Comparison of ENCODE assay signal across 28 cellular contexts in the genomic region with DNA sequence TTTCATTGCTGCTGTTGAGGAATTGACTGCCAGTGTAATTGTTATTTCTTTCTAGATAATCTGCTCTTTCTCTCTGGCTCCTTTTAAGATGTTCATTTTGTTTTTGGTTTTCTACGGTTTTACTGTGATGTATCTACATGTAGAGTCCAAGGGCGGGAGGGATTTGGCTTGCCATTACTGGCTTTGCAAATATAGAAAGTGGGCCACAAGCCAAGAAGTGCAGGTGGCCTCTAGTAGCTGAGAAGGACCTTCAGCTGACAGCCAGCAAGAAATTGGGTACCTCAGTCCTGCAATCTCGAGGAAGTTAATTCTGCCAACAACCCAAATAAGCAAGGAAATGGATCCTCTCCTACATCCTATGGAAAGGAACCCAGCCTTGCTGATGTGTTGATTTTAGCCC. TPM values are rescaled to one million over a fixed set of nuclear protein-coding genes. Genes with fewer than 3 reads are reported as not detected.
DNase-seq lines count a peak whose midpoint lies in the region; ATAC-seq, FAIRE-seq and TF ChIP-seq lines count a peak whose summit lies in the region.
"Had no signal": no experiment of that assay in that cellular context is flagged by ENCODE, and none has a peak within 500 bp of the region (broad histone marks: within the 10 kb centered on the region; RNA-seq: fewer than 3 reads in every experiment).

No MANE protein-coding gene starts in this region.

- H3K27ac ChIP-seq in K562 (ENCODE audit: extremely low read depth, low read depth, low read length): no peak overlapping the region
- no peak overlapping the region for H3K27ac ChIP-seq in SK-N-SH (ENCODE audit: low read depth in 2 of 2, low read length in 1 of 2)
- H3K27ac ChIP-seq: neural progenitor cell, right lobe of liver, SJCRH30, upper lobe of right lung had no signal

- H3K27ac Mint-ChIP-seq in stimulated activated memory B cell treated with anti-CD40 and anti-IgM and Interleukin-4, amounts not matched to agents 10 μg/mL and 1 μg/mL and 100 μg/mL, for 72 hours: no peak overlapping the region
- H3K27ac Mint-ChIP-seq: activated naive CD4-positive, alpha-beta T cell treated with anti-CD3 and anti-CD28 coated beads for 36 hours; GM23338; neural progenitor cell had no signal

- H3K4me1 ChIP-seq in K562 (replicated peaks in 1 of 2; ENCODE audit: control insufficient read depth in 2 of 2, insufficient read depth in 2 of 2, low read length in 2 of 2) (peaks cover 6 to 24% of the 10 kb centered on the region in 2 experiments), SK-N-SH (ENCODE audit: control insufficient read depth in 1 of 2, insufficient read depth in 2 of 2, low read depth in 1 of 2, low read length in 1 of 2) (no peaks in the 10 kb centered on the region)
- H3K4me1 ChIP-seq: right lobe of liver, SJCRH30, upper lobe of right lung had no signal

- H3K36me3 Mint-ChIP-seq in stimulated activated memory B cell treated with anti-CD40 and anti-IgM and Interleukin-4, amounts not matched to agents 10 μg/mL and 1 μg/mL and 100 μg/mL, for 72 hours: no peaks in the 10 kb centered on the region
- H3K36me3 Mint-ChIP-seq: neural progenitor cell had no signal

- no peak for TF ChIP-seq EP300 in K562 (IDR thresholded peaks at IDR 0.05; ENCODE audit: low read length)
- TF ChIP-seq EP300 in SK-N-SH (IDR thresholded peaks at IDR 0.05; ENCODE audit: borderline replicate concordance in 1 of 2, low read depth in 1 of 2, low read length in 1 of 2): no peak

- no TSS peak for BruUV-seq in K562 (replicated peaks; lab: Mats Ljungman, UMichigan)

- no peaks in the 10 kb centered on the region for H3K9me2 ChIP-seq in SK-N-SH

- DNase-seq in DMS79 treated with DMSO at 0.1 percent for 48 hours (lab: John Stamatoyannopoulos, UW): peak; percentile 45
- DNase-seq in NAMALWA (ENCODE audit: low spot score): peak; percentile 27
- DNase-seq in NCI-H446 (lab: John Stamatoyannopoulos, UW): peak; percentile 32 to 77
- DNase-seq in K562 (ENCODE audit: extremely low read depth in 1 of 4, low spot score in 3 of 4): peak in 1 of 4 experiments; percentile 67
- no peak for DNase-seq in posterior cingulate gyrus
- no peak for DNase-seq in SK-N-SH
- DNase-seq: activated CD4-positive, alpha-beta T cell treated with anti-CD3 and anti-CD28 coated beads, Interleukin-2, amount 50 U/mL, for 48 hours; activated CD4-positive, CD25-positive, alpha-beta regulatory T cell; activated naive CD4-positive, alpha-beta T cell treated with anti-CD3 and anti-CD28 coated beads for 36 hours; C1 segment of cervical spinal cord; Caco-2; mesenchymal stem cell; NCI-H2171 treated with DMSO at 0.1 percent for 48 hours; right lobe of liver; SJCRH30; stimulated activated CD4-positive, alpha-beta T cell treated with anti-CD3 and anti-CD28 coated beads, Interleukin-4, amount 100 ng/mL, for 1 hour; substantia nigra; T-helper 1 cell; upper lobe of right lung had no signal

- no peak for TF ChIP-seq CTCF in K562 (IDR thresholded peaks at IDR 0.05 in 2 of 3, conservative IDR thresholded peaks at IDR 0.05 in 1 of 3; ENCODE audit: insufficient read depth in 2 of 3, low read depth in 1 of 3, low read length in 3 of 3)
- TF ChIP-seq CTCF in SK-N-SH (IDR thresholded peaks at IDR 0.05): no peak

- TF ChIP-seq RAD21 in K562 (CRISPR knock-in tag; conservative IDR thresholded peaks at IDR 0.05 in 1 of 2, IDR thresholded peaks at IDR 0.05 in 1 of 2) (no peak), SK-N-SH (IDR thresholded peaks at IDR 0.05; ENCODE audit: low read length) (no peak)

- H3F3A ChIP-seq in SK-N-SH (replicated peaks; ENCODE audit: insufficient read depth): no peaks in the 10 kb centered on the region

- H3K27me3 ChIP-seq in K562 (ENCODE audit: control insufficient read depth in 2 of 2, insufficient read depth in 2 of 2, low read length in 2 of 2) (peaks cover 11 to 13% of the 10 kb centered on the region in 2 experiments), SK-N-SH (ENCODE audit: insufficient read depth) (no peaks in the 10 kb centered on the region)

- H3K4me2 ChIP-seq in K562 (ENCODE audit: insufficient read depth, low read length) (no peak overlapping the region), SK-N-SH (no peak overlapping the region)
- H3K4me2 ChIP-seq: GM23338, neural progenitor cell had no signal

- H3K9me3 ChIP-seq in K562 (replicated peaks; ENCODE audit: control insufficient read depth, insufficient read depth, low read depth, low read length): no peaks in the 10 kb centered on the region
- no peaks in the 10 kb centered on the region for H3K9me3 ChIP-seq in SK-N-SH
- H3K9me3 ChIP-seq: Caco-2, right lobe of liver, SJCRH30, upper lobe of right lung had no signal

- H3K9ac ChIP-seq in K562 (ENCODE audit: insufficient read depth in 1 of 2, low read depth in 2 of 2, low read length in 2 of 2): no peak overlapping the region
- no peak overlapping the region for H3K9ac ChIP-seq in SK-N-SH
- H3K9ac ChIP-seq: neural progenitor cell had no signal

- POLR2A ChIA-PET in K562 (lab: Yijun Ruan, JAX) (interaction anchor here (1.2 kb wide), 1 partner anchor 12 kb away, joined by 3 read pairs; no protein-coding TSS in a partner anchor), SK-N-SH (lab: Yijun Ruan, JAX) (no interaction called here)

- no peak overlapping the region for H3K4me3 Mint-ChIP-seq in stimulated activated memory B cell treated with anti-CD40 and anti-IgM and Interleukin-4, amounts not matched to agents 10 μg/mL and 1 μg/mL and 100 μg/mL, for 72 hours
- H3K4me3 Mint-ChIP-seq: activated naive CD4-positive, alpha-beta T cell treated with anti-CD3 and anti-CD28 coated beads for 36 hours; GM23338; neural progenitor cell had no signal

- WGBS in K562 (ENCODE audit: insufficient coverage, low coverage, missing lambda C conversion rate): 27% methylated on average over 3 of the region's 3 CpGs
- WGBS in SK-N-SH (ENCODE audit: low lambda C conversion rate): 27% methylated on average over 3 of the region's 3 CpGs

- no peaks in the 10 kb centered on the region for H4K20me1 ChIP-seq in K562 (replicated peaks; ENCODE audit: control insufficient read depth, insufficient read depth, low read length)
- no peaks in the 10 kb centered on the region for H4K20me1 ChIP-seq in SK-N-SH (ENCODE audit: insufficient read depth)

- peaks cover 32% of the 10 kb centered on the region for H3K27me3 Mint-ChIP-seq in stimulated activated memory B cell treated with anti-CD40 and anti-IgM and Interleukin-4, amounts not matched to agents 10 μg/mL and 1 μg/mL and 100 μg/mL, for 72 hours

- intact Hi-C loops in K562 (cut with micrococcal nuclease) (no loop called here), posterior cingulate gyrus (cut with DNase I) (no loop called here)

- H3K79me2 ChIP-seq in K562 (ENCODE audit: control insufficient read depth, insufficient read depth, low read length): no peaks in the 10 kb centered on the region
- H3K79me2 ChIP-seq in SK-N-SH (ENCODE audit: insufficient read depth): no peaks in the 10 kb centered on the region

- ATAC-seq in K562: no peak
- no peak for ATAC-seq in stimulated activated memory B cell treated with anti-CD40 and anti-IgM and Interleukin-4, amounts not matched to agents 10 μg/mL and 1 μg/mL and 100 μg/mL, for 72 hours
- ATAC-seq: GM23338, left lobe of liver, Panc1, right lobe of liver, upper lobe of right lung had no signal

- H3K36me3 ChIP-seq in K562 (ENCODE audit: control insufficient read depth, insufficient read depth, low read length): no peaks in the 10 kb centered on the region
- no peaks in the 10 kb centered on the region for H3K36me3 ChIP-seq in SK-N-SH (replicated peaks in 1 of 2; ENCODE audit: control insufficient read depth in 1 of 2, insufficient read depth in 2 of 2, low read length in 1 of 2)
- H3K36me3 ChIP-seq: neural progenitor cell, right lobe of liver, SJCRH30, upper lobe of right lung had no signal

- no peaks in the 10 kb centered on the region for H3K9me3 Mint-ChIP-seq in stimulated activated memory B cell treated with anti-CD40 and anti-IgM and Interleukin-4, amounts not matched to agents 10 μg/mL and 1 μg/mL and 100 μg/mL, for 72 hours
- H3K9me3 Mint-ChIP-seq: activated naive CD4-positive, alpha-beta T cell treated with anti-CD3 and anti-CD28 coated beads for 36 hours; GM23338; neural progenitor cell had no signal

- no peak for TF ChIP-seq POLR2A in K562 (conservative IDR thresholded peaks at IDR 0.05)

- CTCF ChIA-PET in K562 (lab: Yijun Ruan, JAX; ENCODE audit: low intra/inter-chr PET ratio): no interaction called here
- CTCF ChIA-PET in SK-N-SH (lab: Yijun Ruan, JAX): interaction anchor here (1.1 to 1.5 kb wide), 2 partner anchors 9 to 297 kb away, joined by 5 to 7 read pairs; no protein-coding TSS in a partner anchor

- no peaks in the 10 kb centered on the region for H3K9me1 ChIP-seq in K562 (ENCODE audit: control insufficient read depth, insufficient read depth, low read length)

- in situ Hi-C loops in K562 (cut with MboI): no loop called here

- H3K4me3 ChIP-seq in K562: no peak overlapping the region
- H3K4me3 ChIP-seq in SK-N-SH (ENCODE audit: low read depth in 2 of 2, low read length in 1 of 2): no peak overlapping the region
- H3K4me3 ChIP-seq: GM23338, neural progenitor cell, right lobe of liver, SJCRH30, upper lobe of right lung had no signal

- H2AFZ ChIP-seq in K562 (ENCODE audit: low read depth, low read length) (0 out of 2 replicates have a peak overlapping the region, but pooled peaks have one; percentile 12), SK-N-SH (ENCODE audit: low read depth) (no peak overlapping the region)
- H2AFZ ChIP-seq: GM23338, neural progenitor cell had no signal

- no peaks in the 10 kb centered on the region for H3K4me1 Mint-ChIP-seq in stimulated activated memory B cell treated with anti-CD40 and anti-IgM and Interleukin-4, amounts not matched to agents 10 μg/mL and 1 μg/mL and 100 μg/mL, for 72 hours

- no peak for FAIRE-seq in K562 (lab: Jason Lieb, UNC)
- FAIRE-seq: endothelial cell of umbilical vein, GM12892 had no signal

RNA-seq across cellular contexts. Expression of a gene that starts 42.8 kb away (rescaled TPM):
- total RNA-seq in K562 (2011; cell fraction: chromatin; rRNA removed; ENCODE audit: low replicate concordance): not detected in 2 replicates
- not detected in 2 replicates for total RNA-seq in K562 (2011; cell fraction: nucleolus; rRNA removed)
- total RNA-seq in K562 (2011; cell fraction: nucleoplasm; rRNA removed): not detected in 2 replicates
- total RNA-seq in K562 (2014; rRNA removed) (not detected in 2 replicates), K562 (2014; rRNA removed; fragmentation: Illumina TruSeq; extraction: Trizol) (not detected in 2 replicates), K562 (2015; rRNA removed; fragmentation: Illumina TruSeq; extraction: Trizol) (not detected in 2 replicates), K562 (2021) (not detected in 2 replicates)
- polyA plus RNA-seq in K562 (2011; rRNA removed) (not detected in 2 replicates), K562 (2014; fragmentation: Illumina TruSeq; extraction: Trizol) (not detected in 2 replicates), K562 (2014; fragmentation: Nextera tagmentation; extraction: Ambion mirVana) (not detected), K562 (2014; rRNA removed) (not detected in 2 replicates), SK-N-SH (2012; rRNA removed) (not detected in 2 replicates)
- polyA plus RNA-seq in K562 (2011; cell fraction: cytosol; rRNA removed): not detected in 2 replicates
- not detected in 2 replicates for polyA plus RNA-seq in K562 (2011; cell fraction: nucleus; rRNA removed)
- not detected in 2 replicates for polyA plus RNA-seq in K562 (2012)
- not detected in 2 replicates for polyA minus RNA-seq in K562 (2011; rRNA and poly(A)+ RNA removed)
- polyA minus RNA-seq in K562 (2011; cell fraction: cytosol; rRNA and poly(A)+ RNA removed): not detected in 2 replicates
- polyA minus RNA-seq in K562 (2011; cell fraction: nucleus; rRNA and poly(A)+ RNA removed): not detected in 2 replicates
- 0.04 TPM in 1 of 2 replicates, not detected in the other for polyA plus RNA-seq in SK-N-SH (2012; cell fraction: cytosol; rRNA removed)
- 0.05 TPM in 1 of 2 replicates, not detected in the other for polyA plus RNA-seq in SK-N-SH (2012; cell fraction: nucleus; rRNA removed)
- total RNA-seq: Caco-2, endothelial cell of umbilical vein, left lobe of liver, LHCN-M2, posterior vena cava, right lobe of liver, SJCRH30, upper lobe of right lung had no signal
- polyA plus RNA-seq: endothelial cell of umbilical vein had no signal

Comparison
In these comparisons a context has a peak if more than half of its experiments do, and no peak if none do; other contexts are left out.
1. DNase-seq: peak in DMS79 treated with DMSO at 0.1 percent for 48 hours (single experiment), NAMALWA (single experiment) and NCI-H446 (2 of 2); none in posterior cingulate gyrus (0 of 10) and SK-N-SH (single experiment).